In genomic region chr3:143971367-143972154, GRCh38 we compare ENCODE assay signal across 8 cellular contexts. TPM values are rescaled to one million over a fixed set of nuclear protein-coding genes. Genes with fewer than 3 reads are reported as not detected.
A peak's percentile ranks its signal among the peaks of the same experiment; 100 is the strongest.
DNase-seq lines count a peak whose midpoint lies in the region; ATAC-seq and TF ChIP-seq lines count a peak whose summit lies in the region.

DIPK2A (plus strand) TSS chr3:143971823; CDS start chr3:143972333, 510 bp downstream.

- peak within 1 kb of the TSS; percentile 94 for H3K27ac ChIP-seq in rectal smooth muscle tissue (ENCODE audit: low read depth, low read length)
- peak within 1 kb of the TSS; percentile 99 for H3K27ac ChIP-seq in vagina

- DNase-seq in NCI-H2081 (lab: John Stamatoyannopoulos, UW), result peak; percentile 95 to 98
- peak; percentile 91 for DNase-seq in T-helper 9 cell
- DNase-seq in astrocyte of the cerebellum (ENCODE audit: low read depth), result peak; percentile 85
- peak; percentile 91 for DNase-seq in hepatic stellate cell (ENCODE audit: low spot score)
- peak in 1 of 2 donors; percentile 98 for DNase-seq in vagina (ENCODE audit: extremely low spot score in 2 of 2)

- peak; percentile 51 for ATAC-seq in GM18517 (IDR thresholded peaks at IDR 0.05; ENCODE audit: unreplicated experiment)
- ATAC-seq in HG03039 (IDR thresholded peaks at IDR 0.05; ENCODE audit: unreplicated experiment), result peak; percentile 54

- H3K4me3 ChIP-seq in astrocyte of the cerebellum (ENCODE audit: low read depth, low read length) (peak within 1 kb of the TSS; percentile 94), rectal smooth muscle tissue (ENCODE audit: low read length) (peak within 1 kb of the TSS; percentile 81), vagina (peak within 1 kb of the TSS; percentile 72 to 95)

- intact Hi-C loops in vagina (cut with DNase I), result no loop called here

- peak within 1 kb of the TSS; percentile 83 for H3K9ac ChIP-seq in rectal smooth muscle tissue (ENCODE audit: low read length)

- H3K36me3 ChIP-seq in rectal smooth muscle tissue (ENCODE audit: control insufficient read depth, insufficient read depth, low read length) (no peaks in the 10 kb centered on the region), vagina (no peaks in the 10 kb centered on the region)

- no peaks in the 10 kb centered on the region for H3K9me3 ChIP-seq in vagina

- peak in 1 of 2 donors; percentile 97 for TF ChIP-seq POLR2A in vagina (IDR thresholded peaks at IDR 0.05)

- TF ChIP-seq CTCF in astrocyte of the cerebellum (IDR thresholded peaks at IDR 0.05; ENCODE audit: low read depth, low read length, missing control alignments) (no peak), vagina (IDR thresholded peaks at IDR 0.05) (peak in 1 of 3 experiments; percentile 14)

- in situ Hi-C loops in astrocyte of the cerebellum (cut with HindIII; ENCODE audit: low sequenced_read_pairs), result no loop called here

- H3K4me1 ChIP-seq in rectal smooth muscle tissue (ENCODE audit: control insufficient read depth, insufficient read depth, low read length) (peaks cover 3% of the 10 kb centered on the region), vagina (peaks cover 21% of the 10 kb centered on the region)

- H3K27me3 ChIP-seq in rectal smooth muscle tissue (ENCODE audit: control insufficient read depth, insufficient read depth, low read length) (no peaks in the 10 kb centered on the region), vagina (no peaks in the 10 kb centered on the region)

RNA-seq across cellular contexts. Expression of gene DIPK2A, which starts in this region (rescaled TPM):
- 26.5 TPM for total RNA-seq in vagina
